8 cellular contexts compared by ENCODE assay signal in the genomic region with DNA sequence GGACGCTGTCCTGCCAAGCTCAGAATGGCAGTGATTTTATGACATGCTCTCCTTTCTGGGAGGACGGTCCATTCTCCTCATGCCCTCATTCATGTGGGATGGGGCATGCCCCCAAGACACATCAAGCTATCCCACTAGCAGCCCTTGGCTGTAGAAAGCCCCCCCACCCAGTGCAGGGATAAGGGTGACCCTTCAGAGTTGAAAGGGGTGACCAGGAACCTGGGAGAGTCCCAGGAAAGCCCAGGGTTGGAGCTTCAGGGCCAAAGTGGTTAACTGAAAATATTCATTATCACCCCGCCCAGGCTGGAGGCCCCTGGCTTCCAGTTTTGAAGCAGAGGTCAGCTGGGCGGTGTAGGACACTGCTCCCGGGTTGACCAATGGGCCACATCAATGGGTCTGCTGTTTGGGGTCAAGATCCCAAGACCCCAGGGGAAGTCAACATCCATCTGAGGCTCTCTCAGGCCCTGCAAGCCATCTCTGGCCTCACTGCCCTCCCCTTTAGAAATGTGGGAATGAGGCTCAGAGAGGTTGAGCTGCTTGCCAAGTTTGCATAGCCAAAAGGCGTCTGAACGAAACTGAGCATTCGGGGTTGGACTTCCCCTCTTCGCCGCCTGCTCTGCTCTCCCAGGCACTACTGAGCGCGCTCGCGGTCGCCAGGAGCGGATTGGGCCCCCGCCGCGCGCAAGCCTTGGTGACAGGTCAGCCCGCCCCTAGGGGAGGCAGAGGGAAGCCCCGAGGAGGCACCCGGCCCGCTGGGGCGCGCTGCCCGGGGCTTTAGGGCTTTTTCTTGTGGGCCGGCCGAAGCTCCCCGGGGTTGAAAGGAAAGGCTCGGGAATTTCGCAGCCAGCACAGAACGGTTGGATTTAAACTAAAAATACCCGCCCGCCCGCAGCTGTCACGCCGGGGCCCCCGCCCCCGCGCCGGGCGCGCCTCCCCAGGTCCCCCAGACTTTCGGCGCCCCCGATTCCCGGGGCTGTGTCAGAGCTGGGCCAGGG. TPM values are rescaled to one million over a fixed set of nuclear protein-coding genes. Genes with fewer than 3 reads are reported as not detected.
DNase-seq lines count a peak whose midpoint lies in the region; ATAC-seq and TF ChIP-seq lines count a peak whose summit lies in the region.

No MANE protein-coding gene starts in this region.

- no peaks in the 10 kb centered on the region for H3K36me3 Mint-ChIP-seq in WTC11

- H3K27ac Mint-ChIP-seq in WTC11: no peak overlapping the region

- CTCF ChIA-PET in WTC11 (lab: Charles Lee): interaction anchor here (0.5 to 4.9 kb wide), 17 partner anchors 10 to 277 kb away, joined by 3 to 30 read pairs (median 4); no protein-coding TSS in a partner anchor

- intact Hi-C loops in left lung (cut with DNase I): no loop called here

- no peaks in the 10 kb centered on the region for H3K9me3 ChIP-seq in left lung

- no peaks in the 10 kb centered on the region for H3K36me3 ChIP-seq in left lung

- POLR2A ChIA-PET in WTC11 (lab: Charles Lee): interaction anchor here (1.6 kb wide), 1 partner anchor 18 kb away, joined by 4 read pairs; no protein-coding TSS in a partner anchor

- peak overlapping the region; percentile 53 for H3K4me3 ChIP-seq in HFF-Myc (replicated peaks; ENCODE audit: low read depth, low read length)
- H3K4me3 ChIP-seq in left lung: peak overlapping the region; percentile 82 to 84

- peaks cover 43 to 90% of the 10 kb centered on the region in 2 donors for H3K4me1 ChIP-seq in left lung

- peak; percentile 96 for DNase-seq in GM13977 (ENCODE audit: low spot score)
- no peak for DNase-seq in HFF-Myc (ENCODE audit: extremely low read depth, low read depth)
- peak; percentile 93 for DNase-seq in NAMALWA (ENCODE audit: low spot score)
- DNase-seq in WTC11 (ENCODE audit: low spot score): peak; percentile 68
- peak in 39 of 61 donors; percentile 13 to 80 (median 50) for DNase-seq in caudate nucleus (lab: John Stamatoyannopoulos, UW)
- DNase-seq in left lung: peak; percentile 80 to 96
- DNase-seq in stimulated activated CD4-positive, alpha-beta T cell treated with anti-CD3 and anti-CD28 coated beads, Interleukin-4, amount 100 ng/mL, for 4 hours: peak; percentile 70 to 76
- no peak for DNase-seq in NCI-H446 treated with DMSO at 0.1 percent for 48 hours (lab: John Stamatoyannopoulos, UW)

- H3K27me3 Mint-ChIP-seq in WTC11 (ENCODE audit: low read depth): peaks cover 39% of the 10 kb centered on the region

- peak overlapping the region; percentile 68 for H3K4me3 Mint-ChIP-seq in WTC11

- H3K9me3 Mint-ChIP-seq in WTC11: no peaks in the 10 kb centered on the region

- no peaks in the 10 kb centered on the region for H3K27me3 ChIP-seq in left lung

- in situ Hi-C loops in GM13977 (cut with MboI; ENCODE audit: low pct_unique_long_range_greater_than_20kb, low sequenced_read_pairs, unreplicated experiment): loop anchor here (25.0 kb wide), 1 partner anchor 1554 kb away; no protein-coding TSS in a partner anchor

- H3K4me1 Mint-ChIP-seq in WTC11: peaks cover 13% of the 10 kb centered on the region

- TF ChIP-seq CTCF in GM13977 (IDR thresholded peaks at IDR 0.05; ENCODE audit: extremely low read depth, insufficient read depth, missing control alignments) (peak; percentile 40), HFF-Myc (IDR thresholded peaks at IDR 0.05; ENCODE audit: low read depth, low read length, missing control alignments) (peak; percentile 33), WTC11 (IDR thresholded peaks at IDR 0.05) (no peak), left lung (IDR thresholded peaks at IDR 0.05) (peak; percentile 12 to 57)

- ATAC-seq in WTC11 (peak; percentile 74), left lung (peak; percentile 73)

- H3K27ac ChIP-seq in caudate nucleus (ENCODE audit: low read depth, low read length) (peak overlapping the region; percentile 53), left lung (peak overlapping the region; percentile 81 to 92)

TF ChIP-seq in WTC11, 78 proteins besides CTCF, POLR2A, EP300 and RAD21:
- TF ChIP-seq ZNF423 (CRISPR knock-in tag; IDR thresholded peaks at IDR 0.05) (peak; percentile 66), CBFB (CRISPR knock-in tag; IDR thresholded peaks at IDR 0.05; ENCODE audit: low read depth) (no peak)

RNA-seq across cellular contexts. Expression of a gene that starts 0.6 kb away (rescaled TPM):
- 0.21 to 0.34 TPM (median 0.24 TPM) in 3 replicates for total RNA-seq in WTC11 (2021)
- total RNA-seq in left lung: 10 to 100 TPM; 11.1 to 25.4 TPM

RNA-seq across cellular contexts. Expression of a gene that starts 19.0 kb away (rescaled TPM):
- total RNA-seq in WTC11 (2021) (72.8 to 78.3 TPM (median 76.2 TPM) in 3 replicates), left lung (10 to 100 TPM; 29.4 to 29.5 TPM)

Comparison
In these comparisons a context has a peak if more than half of its experiments do, and no peak if none do; other contexts are left out.
1. DNase-seq: peak in GM13977 (single experiment), NAMALWA (single experiment), WTC11 (single experiment), caudate nucleus (39 of 61), left lung (2 of 2) and stimulated activated CD4-positive, alpha-beta T cell treated with anti-CD3 and anti-CD28 coated beads, Interleukin-4, amount 100 ng/mL, for 4 hours (2 of 2); none in HFF-Myc (single experiment) and NCI-H446 treated with DMSO at 0.1 percent for 48 hours (single experiment).